8 cellular contexts compared by ENCODE assay signal in the genomic region with DNA sequence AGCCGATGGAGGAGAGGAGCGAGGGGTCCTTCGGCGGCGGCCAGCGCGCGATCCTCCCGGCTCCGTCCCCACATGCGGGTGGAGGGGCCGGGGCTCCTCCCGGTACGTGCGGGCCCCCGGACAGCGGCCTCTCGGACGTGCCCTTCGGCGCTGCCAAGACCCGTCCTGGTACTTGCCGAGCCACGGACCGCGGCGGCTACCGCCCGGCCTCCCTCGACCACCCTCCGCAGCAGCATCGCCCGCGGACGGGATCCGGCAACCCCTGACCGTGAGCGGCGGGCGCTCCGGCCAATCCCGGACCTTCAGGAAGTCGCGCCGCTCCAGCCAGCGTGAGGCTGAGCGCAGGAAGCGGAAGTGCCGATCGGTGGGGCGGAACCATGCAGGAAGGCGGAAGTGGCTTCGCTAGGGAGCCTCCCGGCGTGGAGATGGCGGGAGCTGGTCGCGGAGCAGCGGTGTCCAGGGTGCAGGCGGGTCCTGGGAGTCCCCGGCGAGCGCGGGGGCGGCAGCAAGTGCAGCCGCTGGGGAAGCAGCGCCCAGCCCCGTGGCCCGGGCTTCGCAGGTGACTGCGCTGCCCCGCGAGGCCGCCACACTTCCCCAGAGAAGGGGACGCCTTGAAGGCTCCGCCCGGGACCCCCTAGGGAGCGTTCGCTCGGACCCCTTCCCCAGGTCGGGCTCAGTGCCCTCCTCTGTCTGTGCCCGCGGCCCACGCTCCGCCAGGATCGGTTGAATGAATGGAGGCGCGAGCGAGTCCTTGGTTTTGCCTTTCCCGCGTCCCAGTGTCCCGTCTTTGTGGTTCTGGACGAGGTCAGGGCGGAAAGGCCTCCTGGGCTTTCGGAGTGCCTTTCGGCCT. TPM values are rescaled to one million over a fixed set of nuclear protein-coding genes. Genes with fewer than 3 reads are reported as not detected.
DNase-seq lines count a peak whose midpoint lies in the region; ATAC-seq and TF ChIP-seq lines count a peak whose summit lies in the region.

TSS of gene CCDC137 (plus strand) at position 396 of the 850 bp plus-strand sequence. CDS start at position 426, 30 bp downstream.
TSS of gene OXLD1 (minus strand) at position 264 of the 850 bp plus-strand sequence. CDS start at position 236, 28 bp downstream.

- TF ChIP-seq RAD21 in neural cell (conservative IDR thresholded peaks at IDR 0.05) = no peak

- peak within 1 kb of the TSS; percentile 94 to 98 for H3K27ac Mint-ChIP-seq in stimulated activated naive CD8-positive, alpha-beta T cell treated with anti-CD3 and anti-CD28 coated beads, Interleukin-15, amount 100 ng/mL, for 72 hours

- H3K4me1 ChIP-seq in HAP-1 (peaks cover 13% of the 10 kb centered on the region), MM.1S (ENCODE audit: low read length) (peaks cover 5% of the 10 kb centered on the region; the same call in 1 of the 2 replicates)

- H4K20me1 ChIP-seq in MM.1S (ENCODE audit: insufficient read depth, low read length) = no peaks in the 10 kb centered on the region
- H4K20me1 ChIP-seq in neural cell (ENCODE audit: insufficient read depth) = no peaks in the 10 kb centered on the region

- DNase-seq in G401 (ENCODE audit: low spot score) (peak; percentile 95), HAP-1 (ENCODE audit: low spot score in 2 of 2) (peak; percentile 83 to 97), MM.1S (peak; percentile 97), SHP77 treated with DMSO at 0.1 percent for 48 hours (lab: John Stamatoyannopoulos, UW) (peak; percentile 92), fibroblast of villous mesenchyme (ENCODE audit: low read depth) (peak; percentile 97)
- DNase-seq in activated effector memory CD4-positive, alpha-beta T cell treated with anti-CD3 and anti-CD28 coated beads, Interleukin-2, amount 50 U/mL, for 16 hours = peak; percentile 97
- DNase-seq in stimulated activated naive CD8-positive, alpha-beta T cell treated with anti-CD3 and anti-CD28 coated beads, Interleukin-15, amount 100 ng/mL, for 72 hours = peak; percentile 90 to 95

- H3K27ac ChIP-seq in MM.1S (ENCODE audit: low read length) (peak within 1 kb of the TSS; percentile 51), neural cell (ENCODE audit: low read length) (peak within 1 kb of the TSS; percentile 82)

- H3K9ac ChIP-seq in MM.1S (ENCODE audit: low read length) (peak within 1 kb of the TSS; percentile 97), neural cell (ENCODE audit: low read length) (peak within 1 kb of the TSS; percentile 91)

- peak within 1 kb of the TSS; percentile 92 to 97 for H3K4me3 Mint-ChIP-seq in stimulated activated naive CD8-positive, alpha-beta T cell treated with anti-CD3 and anti-CD28 coated beads, Interleukin-15, amount 100 ng/mL, for 72 hours

- H3F3A ChIP-seq in MM.1S (ENCODE audit: insufficient read depth, low read length) (no peaks in the 10 kb centered on the region), neural cell (ENCODE audit: insufficient read depth, low read length, poor library complexity, severe bottlenecking) (no peaks in the 10 kb centered on the region)

- H3K4me1 Mint-ChIP-seq in stimulated activated naive CD8-positive, alpha-beta T cell treated with anti-CD3 and anti-CD28 coated beads, Interleukin-15, amount 100 ng/mL, for 72 hours = peaks cover 73% of the 10 kb centered on the region

- TF ChIP-seq CTCF in MM.1S (IDR thresholded peaks at IDR 0.05; ENCODE audit: low read length) = no peak
- TF ChIP-seq CTCF in fibroblast of villous mesenchyme (IDR thresholded peaks at IDR 0.05; ENCODE audit: insufficient read depth, low read depth, low read length) = no peak
- peak; percentile 6 for TF ChIP-seq CTCF in neural cell (IDR thresholded peaks at IDR 0.05; ENCODE audit: poor library complexity, severe bottlenecking)

- H3K9me3 Mint-ChIP-seq in stimulated activated naive CD8-positive, alpha-beta T cell treated with anti-CD3 and anti-CD28 coated beads, Interleukin-15, amount 100 ng/mL, for 72 hours = no peaks in the 10 kb centered on the region

- H3K9me2 ChIP-seq in MM.1S (replicated peaks; ENCODE audit: insufficient read depth, low read length) (no peaks in the 10 kb centered on the region), neural cell (ENCODE audit: insufficient read depth, low read length) (no peaks in the 10 kb centered on the region)

- ATAC-seq in stimulated activated naive CD8-positive, alpha-beta T cell treated with anti-CD3 and anti-CD28 coated beads, Interleukin-15, amount 100 ng/mL, for 72 hours = peak; percentile 95

- no peaks in the 10 kb centered on the region for H3K9me3 ChIP-seq in HAP-1
- no peaks in the 10 kb centered on the region for H3K9me3 ChIP-seq in MM.1S (replicated peaks; ENCODE audit: insufficient read depth, low read length)
- H3K9me3 ChIP-seq in neural cell (ENCODE audit: low read length) = no peaks in the 10 kb centered on the region

- no peaks in the 10 kb centered on the region for H3K27me3 Mint-ChIP-seq in stimulated activated naive CD8-positive, alpha-beta T cell treated with anti-CD3 and anti-CD28 coated beads, Interleukin-15, amount 100 ng/mL, for 72 hours

- H3K36me3 ChIP-seq in HAP-1 (replicated peaks) (peaks cover 51% of the 10 kb centered on the region), MM.1S (replicated peaks; ENCODE audit: insufficient read depth, low read length) (no peaks in the 10 kb centered on the region), neural cell (ENCODE audit: insufficient read depth, low read length) (no peaks in the 10 kb centered on the region)

- H3K79me2 ChIP-seq in MM.1S (ENCODE audit: low read length) (peaks cover 39% of the 10 kb centered on the region), neural cell (replicated peaks; ENCODE audit: insufficient read depth, low read length) (peaks cover 10% of the 10 kb centered on the region)

- H2AFZ ChIP-seq in MM.1S (ENCODE audit: low read length) = peak within 1 kb of the TSS; percentile 86
- H2AFZ ChIP-seq in neural cell (ENCODE audit: low read depth, low read length) = peak within 1 kb of the TSS; percentile 59

- peak; percentile 20 for TF ChIP-seq EP300 in neural cell (conservative IDR thresholded peaks at IDR 0.05; ENCODE audit: poor library complexity, severe bottlenecking)

- H3K4me3 ChIP-seq in HAP-1 (peak within 1 kb of the TSS; percentile 87), MM.1S (ENCODE audit: low read length) (peak within 1 kb of the TSS; percentile 89), fibroblast of villous mesenchyme (ENCODE audit: low read depth, low read length) (peak within 1 kb of the TSS; percentile 95), neural cell (ENCODE audit: low read length) (peak within 1 kb of the TSS; percentile 99)

- H3K4me2 ChIP-seq in MM.1S (ENCODE audit: low read depth, low read length) = peak within 1 kb of the TSS; percentile 98
- H3K4me2 ChIP-seq in neural cell (ENCODE audit: low read length) = peak within 1 kb of the TSS; percentile 92

- in situ Hi-C loops in G401 (cut with HindIII; ENCODE audit: low sequenced_read_pairs) (no loop called here), HAP-1 (cut with MboI; ENCODE audit: low sequenced_read_pairs) (no loop called here)

- H3K27me3 ChIP-seq in HAP-1 (ENCODE audit: low read depth) = no peaks in the 10 kb centered on the region
- no peaks in the 10 kb centered on the region for H3K27me3 ChIP-seq in MM.1S (replicated peaks; ENCODE audit: insufficient read depth, low read length)
- H3K27me3 ChIP-seq in neural cell (ENCODE audit: insufficient read depth, low read depth, low read length) = no peaks in the 10 kb centered on the region

TF ChIP-seq in neural cell, 6 proteins besides CTCF, POLR2A, EP300 and RAD21:
- TF ChIP-seq REST (IDR thresholded peaks at IDR 0.05; ENCODE audit: borderline replicate concordance) (peak; percentile 52), TAF1 (IDR thresholded peaks at IDR 0.05; ENCODE audit: low read depth) (peak; percentile 48), POLR2AphosphoS5 (IDR thresholded peaks at IDR 0.05) (peak; percentile 89), MXI1 (conservative IDR thresholded peaks at IDR 0.05; ENCODE audit: poor library complexity, severe bottlenecking) (peak; percentile 95), EZH2 (IDR thresholded peaks at IDR 0.05; ENCODE audit: borderline replicate concordance, insufficient read depth, low read length, poor library complexity, severe bottlenecking) (no peak), SMC3 (conservative IDR thresholded peaks at IDR 0.05; ENCODE audit: poor library complexity) (peak; percentile 22)

RNA-seq across cellular contexts. Expression of gene CCDC137, which starts in this region (rescaled TPM):
- total RNA-seq in G401 (2014; rRNA removed; shearing (Covaris generic)) = 32.0 and 35.8 TPM in 2 replicates
- 7.8 and 10.0 TPM in 2 replicates for total RNA-seq in fibroblast of villous mesenchyme
- 12.2 and 16.1 TPM in 2 replicates for polyA plus RNA-seq in neural cell
- polyA minus RNA-seq in neural cell = 11.1 and 11.4 TPM in 2 replicates

RNA-seq across cellular contexts. Expression of gene OXLD1, which starts in this region (rescaled TPM):
- 81.2 and 118 TPM in 2 replicates for total RNA-seq in G401 (2014; rRNA removed; shearing (Covaris generic))
- 23.7 and 28.0 TPM in 2 replicates for total RNA-seq in fibroblast of villous mesenchyme
- 61.0 and 64.2 TPM in 2 replicates for polyA plus RNA-seq in neural cell
- polyA minus RNA-seq in neural cell = 23.8 and 29.7 TPM in 2 replicates

Comparison
In these comparisons a context has a peak if more than half of its experiments do, and no peak if none do; other contexts are left out.
1. Peak in every context shown above with its lines: DNase-seq, ATAC-seq, H3K4me3 ChIP-seq and H3K27ac ChIP-seq.